10 cellular contexts compared by ENCODE assay signal in genomic region chr6:166259296-166259977, GRCh38. TPM values are rescaled to one million over a fixed set of nuclear protein-coding genes. Genes with fewer than 3 reads are reported as not detected.
DNase-seq lines count a peak whose midpoint lies in the region; ATAC-seq and FAIRE-seq lines count a peak whose summit lies in the region.
"Had no signal": no experiment of that assay in that cellular context is flagged by ENCODE, and none has a peak within 500 bp of the region (broad histone marks: within the 10 kb centered on the region; RNA-seq: fewer than 3 reads in every experiment).

No MANE protein-coding gene starts in this region.

- peak; percentile 49 for ATAC-seq in left lobe of liver

- peak; percentile 55 for DNase-seq in Ammon's horn (ENCODE audit: low spot score)
- no peak for DNase-seq in GM19239 (ENCODE audit: insufficient read length, low spot score)
- DNase-seq in SKM-1 treated with dmso at 0.1 percent for 144 hours (lab: John Stamatoyannopoulos, UW; ENCODE audit: unreplicated experiment): peak; percentile 36
- no peak for DNase-seq in left lobe of liver (ENCODE audit: low spot score)
- DNase-seq in NCI-H2171 treated with DMSO at 0.1 percent for 48 hours (lab: John Stamatoyannopoulos, UW): no peak
- no peak for DNase-seq in NCI-H2196 (lab: John Stamatoyannopoulos, UW; ENCODE audit: unreplicated experiment)
- no peak for DNase-seq in stimulated activated CD4-positive, alpha-beta T cell treated with anti-CD3 and anti-CD28 coated beads, Interleukin-4, amount 100 ng/mL, for 24 hours
- no peak for DNase-seq in cerebellar nuclear complex (lab: John Stamatoyannopoulos, UW)
- DNase-seq: NCI-H510A treated with DMSO at 0.1 percent for 48 hours had no signal

- peak; percentile 14 for FAIRE-seq in GM19239 (lab: Jason Lieb, UNC)
- FAIRE-seq: pancreas had no signal

RNA-seq across cellular contexts. Expression of gene PRR18, which starts 48.8 kb away (rescaled TPM):
- 2.0 TPM for total RNA-seq in left lobe of liver

Comparison
In these comparisons a context has a peak if more than half of its experiments do, and no peak if none do; other contexts are left out.
1. DNase-seq: peak in Ammon's horn (single experiment) and SKM-1 treated with dmso at 0.1 percent for 144 hours (single experiment); none in GM19239 (single experiment), left lobe of liver (single experiment), NCI-H2171 treated with DMSO at 0.1 percent for 48 hours (single experiment), NCI-H2196 (single experiment), stimulated activated CD4-positive, alpha-beta T cell treated with anti-CD3 and anti-CD28 coated beads, Interleukin-4, amount 100 ng/mL, for 24 hours (single experiment) and cerebellar nuclear complex (0 of 2).